8 cellular contexts compared by ENCODE assay signal in the genomic region with DNA sequence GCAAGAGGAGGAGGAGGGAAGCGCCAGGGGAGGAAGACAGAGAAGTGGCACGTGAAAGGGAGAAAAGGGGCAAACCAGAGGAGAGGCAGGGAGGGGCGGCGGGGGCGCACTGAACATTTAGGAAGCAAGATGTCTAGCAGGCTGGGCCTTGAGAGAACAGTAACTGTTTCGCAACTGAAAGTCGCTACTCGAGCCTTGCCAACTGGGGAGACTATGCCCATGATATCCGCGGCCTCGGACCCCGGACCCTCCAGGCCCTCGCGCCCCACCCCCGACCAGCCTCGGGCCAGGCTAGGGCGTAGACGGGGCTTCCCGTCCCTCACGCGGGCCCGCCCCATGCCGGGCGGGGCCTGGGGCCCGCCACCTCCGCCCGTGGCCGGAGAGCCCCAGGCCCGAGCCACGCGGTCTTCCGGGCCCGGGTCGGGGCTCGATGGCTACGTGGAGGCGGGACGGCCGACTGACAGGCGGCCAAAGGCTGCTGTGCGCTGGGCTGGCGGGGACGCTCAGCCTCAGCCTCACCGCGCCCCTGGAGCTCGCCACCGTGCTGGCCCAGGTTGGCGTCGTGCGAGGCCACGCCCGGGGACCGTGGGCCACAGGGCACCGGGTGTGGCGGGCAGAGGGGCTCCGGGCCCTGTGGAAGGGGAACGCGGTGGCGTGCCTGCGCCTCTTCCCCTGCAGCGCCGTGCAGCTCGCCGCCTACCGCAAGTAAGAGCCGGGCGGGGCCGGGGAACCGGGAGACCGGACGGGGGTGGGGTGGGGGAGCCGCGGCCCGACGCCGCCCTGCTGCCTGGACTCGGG. TPM values are rescaled to one million over a fixed set of nuclear protein-coding genes. Genes with fewer than 3 reads are reported as not detected.
DNase-seq lines count a peak whose midpoint lies in the region; ATAC-seq and TF ChIP-seq lines count a peak whose summit lies in the region.

Gene SLC25A43 (plus strand): TSS at position 363 of the 798 bp plus-strand sequence. CDS start 68 bp downstream, at position 431.

- peak within 1 kb of the TSS; percentile 72 to 82 for H3K4me3 ChIP-seq in gastroesophageal sphincter
- H3K4me3 ChIP-seq in osteoblast (ENCODE audit: insufficient read depth, low read length): peak within 1 kb of the TSS; percentile 75

- peak within 1 kb of the TSS; percentile 78 for H3K4me2 ChIP-seq in osteoblast (ENCODE audit: insufficient read depth, low read length)

- H3K36me3 ChIP-seq in gastroesophageal sphincter (no peaks in the 10 kb centered on the region), osteoblast (ENCODE audit: insufficient read depth, low read length) (no peaks in the 10 kb centered on the region)

- no peak for TF ChIP-seq EP300 in gastroesophageal sphincter (IDR thresholded peaks at IDR 0.05)

- peaks cover 5% of the 10 kb centered on the region for H4K20me1 ChIP-seq in osteoblast (ENCODE audit: insufficient read depth, low read length)

- peak; percentile 97 for ATAC-seq in HG02678 (IDR thresholded peaks at IDR 0.05; ENCODE audit: unreplicated experiment)
- ATAC-seq in gastroesophageal sphincter: peak; percentile 82

- H3K9me3 ChIP-seq in gastroesophageal sphincter (no peaks in the 10 kb centered on the region), osteoblast (ENCODE audit: low read depth, low read length) (no peaks in the 10 kb centered on the region)

- peak; percentile 9 to 28 for TF ChIP-seq POLR2A in gastroesophageal sphincter (IDR thresholded peaks at IDR 0.05)

- DNase-seq in NCI-H82 (lab: John Stamatoyannopoulos, UW) (peak; percentile 4), NCI-H82 treated with DMSO at 0.1 percent for 48 hours (lab: John Stamatoyannopoulos, UW; ENCODE audit: unreplicated experiment) (no peak), NCI-H510A treated with DMSO at 0.1 percent for 48 hours (lab: John Stamatoyannopoulos, UW) (peak; percentile 19), activated gamma-delta T cell (lab: John Stamatoyannopoulos, UW) (peak; percentile 17), osteoblast (ENCODE audit: insufficient read length, low spot score, missing footprints) (peak; percentile 93), putamen (ENCODE audit: low spot score) (no peak)

- H3K4me1 ChIP-seq in gastroesophageal sphincter (peaks cover 0 to 8% (median 0%) of the 10 kb centered on the region in 3 donors), osteoblast (ENCODE audit: insufficient read depth, low read length) (peaks cover 11% of the 10 kb centered on the region)

- H2AFZ ChIP-seq in osteoblast (ENCODE audit: low read length): peak within 1 kb of the TSS; percentile 85

- H3K27ac ChIP-seq in gastroesophageal sphincter (peak within 1 kb of the TSS; percentile 72 to 86 (median 84)), osteoblast (ENCODE audit: low read depth, low read length) (peak within 1 kb of the TSS; percentile 33)

- H3K27me3 ChIP-seq in gastroesophageal sphincter (no peaks in the 10 kb centered on the region), osteoblast (ENCODE audit: insufficient read depth, low read length) (no peaks in the 10 kb centered on the region)

- WGBS in gastroesophageal sphincter (ENCODE audit: low coverage in 1 of 2), 2 donors: 0 to 31% methylated on average over 2 to 6 of the region's 77 CpGs

- no peak for TF ChIP-seq CTCF in gastroesophageal sphincter (IDR thresholded peaks at IDR 0.05)
- no peak for TF ChIP-seq CTCF in osteoblast (IDR thresholded peaks at IDR 0.05; ENCODE audit: extremely low read depth, low read depth, low read length)

- peaks cover 39% of the 10 kb centered on the region for H3K79me2 ChIP-seq in osteoblast (ENCODE audit: insufficient read depth, low read length)

RNA-seq across cellular contexts. Expression of gene SLC25A43, which starts in this region (rescaled TPM):
- total RNA-seq in gastroesophageal sphincter: 10 to 100 TPM in 3 of 4 donors, 1 to 10 TPM in 1; 7.9 to 18.0 (median 14.3) TPM
- total RNA-seq in osteoblast: 23.5 and 24.8 TPM in 2 replicates

Comparison
In these comparisons a context has a peak if more than half of its experiments do, and no peak if none do; other contexts are left out.
1. DNase-seq: peak in NCI-H82 (single experiment), NCI-H510A treated with DMSO at 0.1 percent for 48 hours (single experiment), activated gamma-delta T cell (single experiment) and osteoblast (single experiment); none in NCI-H82 treated with DMSO at 0.1 percent for 48 hours (single experiment) and putamen (single experiment).